8 cellular contexts compared by ENCODE assay signal in genomic region chr7:144835166-144835611, GRCh38. TPM values are rescaled to one million over a fixed set of nuclear protein-coding genes. Genes with fewer than 3 reads are reported as not detected.
DNase-seq lines count a peak whose midpoint lies in the region; ATAC-seq lines count a peak whose summit lies in the region.

No MANE protein-coding gene starts in this region.

- H3K4me3 ChIP-seq in NT2/D1 (ENCODE audit: insufficient read length, low read depth), result peak overlapping the region; percentile 69

- peak overlapping the region; percentile 95 for H3K4me3 Mint-ChIP-seq in activated naive CD8-positive, alpha-beta T cell

- peaks cover 10% of the 10 kb centered on the region for H3K36me3 Mint-ChIP-seq in activated naive CD8-positive, alpha-beta T cell

- DNase-seq in COR-L47 (lab: John Stamatoyannopoulos, UW), result peak; percentile 38
- no peak for DNase-seq in NT2/D1 (ENCODE audit: low read depth, low spot score)
- peak in 36 of 42 donors; percentile 21 to 77 (median 56) for DNase-seq in head of caudate nucleus
- peak; percentile 57 for DNase-seq in occipital lobe (lab: John Stamatoyannopoulos, UW)
- DNase-seq in cortex of kidney (lab: John Stamatoyannopoulos, UW), result no peak

- ATAC-seq in GM19372 (IDR thresholded peaks at IDR 0.05; ENCODE audit: low read depth, unreplicated experiment), result peak; percentile 23
- ATAC-seq in HG03432 (IDR thresholded peaks at IDR 0.05; ENCODE audit: unreplicated experiment), result peak; percentile 44

- H3K27me3 Mint-ChIP-seq in activated naive CD8-positive, alpha-beta T cell, result no peaks in the 10 kb centered on the region

- no peaks in the 10 kb centered on the region for H3K9me3 ChIP-seq in NT2/D1 (ENCODE audit: insufficient read depth, low read length)

- H3K36me3 ChIP-seq in NT2/D1 (ENCODE audit: insufficient read depth, insufficient read length, low read length), result no peaks in the 10 kb centered on the region

- H3K9me3 Mint-ChIP-seq in activated naive CD8-positive, alpha-beta T cell (ENCODE audit: low read depth), result peaks cover 9% of the 10 kb centered on the region

- intact Hi-C loops in head of caudate nucleus (cut with DNase I), result no loop called here

- H3K4me1 ChIP-seq in NT2/D1 (ENCODE audit: insufficient read depth, insufficient read length), result no peaks in the 10 kb centered on the region

- H3K27me3 ChIP-seq in NT2/D1 (ENCODE audit: insufficient read depth, insufficient read length), result no peaks in the 10 kb centered on the region

- peaks cover 41% of the 10 kb centered on the region for H3K4me1 Mint-ChIP-seq in activated naive CD8-positive, alpha-beta T cell (ENCODE audit: low read depth)

- peak overlapping the region; percentile 82 for H3K9ac ChIP-seq in NT2/D1 (ENCODE audit: insufficient read length, low read depth)

- peak overlapping the region; percentile 96 for H3K27ac Mint-ChIP-seq in activated naive CD8-positive, alpha-beta T cell

RNA-seq across cellular contexts. Expression of gene TPK1, which starts 0.7 kb away (rescaled TPM):
- 5.6 TPM for total RNA-seq in occipital lobe

Comparison
In these comparisons a context has a peak if more than half of its experiments do, and no peak if none do; other contexts are left out.
1. DNase-seq: peak in COR-L47 (single experiment), head of caudate nucleus (36 of 42) and occipital lobe (single experiment); none in NT2/D1 (single experiment) and cortex of kidney (single experiment).